In the genomic region with DNA sequence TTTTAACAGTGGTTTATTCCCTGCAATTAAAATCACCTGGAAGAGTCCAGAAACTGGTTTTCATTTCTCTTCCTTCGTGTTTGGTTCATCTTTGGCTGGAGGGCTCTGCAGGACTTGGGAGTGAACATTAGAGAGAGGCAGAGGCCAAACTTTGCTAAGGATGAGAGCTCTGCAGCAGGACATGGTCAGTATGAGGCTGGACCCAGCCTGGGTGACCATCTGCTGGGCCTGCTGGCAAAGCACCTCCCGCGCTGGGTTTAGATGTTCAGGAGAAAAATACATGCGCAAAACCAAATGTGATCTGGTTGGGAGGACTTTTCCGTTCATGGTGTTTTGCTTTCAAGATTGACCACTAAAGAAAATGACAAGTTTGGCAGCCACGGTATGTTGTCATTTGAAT, we compare ENCODE assay signal across 17 cellular contexts. TPM values are rescaled to one million over a fixed set of nuclear protein-coding genes. Genes with fewer than 3 reads are reported as not detected.
DNase-seq lines count a peak whose midpoint lies in the region; ATAC-seq and TF ChIP-seq lines count a peak whose summit lies in the region.
"Had no signal": no experiment of that assay in that cellular context is flagged by ENCODE, and none has a peak within 500 bp of the region (broad histone marks: within the 10 kb centered on the region; RNA-seq: fewer than 3 reads in every experiment).

No MANE protein-coding gene starts in this region.

- no peaks in the 10 kb centered on the region for H3K27me3 Mint-ChIP-seq in mesothelial cell of epicardium (ENCODE audit: low read depth)

- intact Hi-C loops in posterior vena cava (cut with DNase I) = no loop called here

- H3K9me3 ChIP-seq in WERI-Rb-1 (ENCODE audit: severe bottlenecking) = no peaks in the 10 kb centered on the region
- H3K9me3 ChIP-seq: A549 had no signal

- H3K4me3 ChIP-seq in WERI-Rb-1 (ENCODE audit: low read depth, low read length) = no peak overlapping the region
- H3K4me3 ChIP-seq: A549 had no signal

- ATAC-seq in stimulated activated effector memory CD8-positive, alpha-beta T cell treated with anti-CD3 and anti-CD28 coated beads, Interleukin-12 subunit alpha, Interleukin-12 subunit beta, amount 100 ng/mL, for 72 hours = no peak
- ATAC-seq: A549; CD8-positive, alpha-beta T cell; HepG2 had no signal

- DNase-seq in WERI-Rb-1 (peak; percentile 16), cerebellar cortex (ENCODE audit: low spot score) (peak; percentile 92), mesothelial cell of epicardium (ENCODE audit: low spot score in 2 of 2, unreplicated experiment in 2 of 2) (no peak), posterior vena cava (ENCODE audit: low spot score) (no peak), epidermal melanocyte (ENCODE audit: insufficient read length, low spot score) (no peak)
- no peak for DNase-seq in stimulated activated effector memory CD8-positive, alpha-beta T cell treated with anti-CD3 and anti-CD28 coated beads, Interleukin-12 subunit alpha, Interleukin-12 subunit beta, amount 100 ng/mL, for 72 hours (ENCODE audit: low spot score in 2 of 2)
- DNase-seq: CD8-positive, alpha-beta T cell; COR-L47; DMS153; DMS79 treated with DMSO at 0.1 percent for 48 hours; EL; GDM1; GOT3; H9 had no signal

- no peaks in the 10 kb centered on the region for H3K27me3 ChIP-seq in WERI-Rb-1 (ENCODE audit: insufficient read depth, low read depth, severe bottlenecking)

- TF ChIP-seq CTCF in WERI-Rb-1 (IDR thresholded peaks at IDR 0.05; ENCODE audit: low read depth, low read length) = no peak
- TF ChIP-seq CTCF in mesothelial cell of epicardium (IDR thresholded peaks at IDR 0.05; ENCODE audit: unreplicated experiment) = no peak

- H3K4me1 Mint-ChIP-seq in mesothelial cell of epicardium = peaks cover 35% of the 10 kb centered on the region
- no peaks in the 10 kb centered on the region for H3K4me1 Mint-ChIP-seq in stimulated activated effector memory CD8-positive, alpha-beta T cell treated with anti-CD3 and anti-CD28 coated beads, Interleukin-12 subunit alpha, Interleukin-12 subunit beta, amount 100 ng/mL, for 72 hours

- H3K27ac ChIP-seq in WERI-Rb-1 = no peak overlapping the region
- H3K27ac ChIP-seq: A549 had no signal

- H3K27ac Mint-ChIP-seq in mesothelial cell of epicardium = peak overlapping the region; percentile 72
- no peak overlapping the region for H3K27ac Mint-ChIP-seq in stimulated activated effector memory CD8-positive, alpha-beta T cell treated with anti-CD3 and anti-CD28 coated beads, Interleukin-12 subunit alpha, Interleukin-12 subunit beta, amount 100 ng/mL, for 72 hours
- H3K27ac Mint-ChIP-seq: CD14-positive monocyte; CD8-positive, alpha-beta T cell; H9 had no signal

- H3K36me3 Mint-ChIP-seq in mesothelial cell of epicardium = peaks cover 13% of the 10 kb centered on the region
- H3K36me3 Mint-ChIP-seq in stimulated activated effector memory CD8-positive, alpha-beta T cell treated with anti-CD3 and anti-CD28 coated beads, Interleukin-12 subunit alpha, Interleukin-12 subunit beta, amount 100 ng/mL, for 72 hours = no peaks in the 10 kb centered on the region
- H3K36me3 Mint-ChIP-seq: CD14-positive monocyte; CD8-positive, alpha-beta T cell had no signal

- H3K9me3 Mint-ChIP-seq in mesothelial cell of epicardium = peaks cover 5% of the 10 kb centered on the region
- H3K9me3 Mint-ChIP-seq in stimulated activated effector memory CD8-positive, alpha-beta T cell treated with anti-CD3 and anti-CD28 coated beads, Interleukin-12 subunit alpha, Interleukin-12 subunit beta, amount 100 ng/mL, for 72 hours = no peaks in the 10 kb centered on the region
- H3K9me3 Mint-ChIP-seq: H9 had no signal

- H3K36me3 ChIP-seq in WERI-Rb-1 = no peaks in the 10 kb centered on the region

- H3K4me3 Mint-ChIP-seq in mesothelial cell of epicardium = no peak overlapping the region
- no peak overlapping the region for H3K4me3 Mint-ChIP-seq in stimulated activated effector memory CD8-positive, alpha-beta T cell treated with anti-CD3 and anti-CD28 coated beads, Interleukin-12 subunit alpha, Interleukin-12 subunit beta, amount 100 ng/mL, for 72 hours
- H3K4me3 Mint-ChIP-seq: CD14-positive monocyte; CD8-positive, alpha-beta T cell; H9 had no signal

RNA-seq across cellular contexts. Expression of a gene that starts 15.8 kb away (rescaled TPM):
- total RNA-seq in mesothelial cell of epicardium = 36.3 to 38.8 TPM (median 38.4 TPM) in 3 replicates
- total RNA-seq in posterior vena cava = 10 to 100 TPM in 1 of 2 donors, 1 to 10 TPM in 1; 6.2 to 10.8 TPM

Comparison
In these comparisons a context has a peak if more than half of its experiments do, and no peak if none do; other contexts are left out.
1. DNase-seq: peak in WERI-Rb-1 (single experiment) and cerebellar cortex (single experiment); none in mesothelial cell of epicardium (0 of 2), stimulated activated effector memory CD8-positive, alpha-beta T cell treated with anti-CD3 and anti-CD28 coated beads, Interleukin-12 subunit alpha, Interleukin-12 subunit beta, amount 100 ng/mL, for 72 hours (0 of 2), posterior vena cava (single experiment) and epidermal melanocyte (single experiment).